In genomic region chr18:43774497-43774896, GRCh38 we compare ENCODE assay signal across 19 cellular contexts.
DNase-seq lines count a peak whose midpoint lies in the region; ATAC-seq, FAIRE-seq and TF ChIP-seq lines count a peak whose summit lies in the region.
"Had no signal": no experiment of that assay in that cellular context is flagged by ENCODE, and none has a peak within 500 bp of the region (broad histone marks: within the 10 kb centered on the region; RNA-seq: fewer than 3 reads in every experiment).

No MANE protein-coding gene starts in this region.

- CTCF ChIA-PET in mammary epithelial cell (lab: Charles Lee; ENCODE audit: low non-redundant PET), result no interaction called here

- ATAC-seq in HG02970 (IDR thresholded peaks at IDR 0.05; ENCODE audit: low FRiP score, unreplicated experiment), result no peak
- ATAC-seq: SK-N-SH treated with all-trans-retinoic acid at 6 μM for 48 hours had no signal

- no peak for TF ChIP-seq CTCF in mammary epithelial cell (conservative IDR thresholded peaks at IDR 0.05 in 1 of 2, IDR thresholded peaks at IDR 0.05 in 1 of 2; ENCODE audit: extremely low read depth in 1 of 2, insufficient read depth in 1 of 2, low read depth in 1 of 2, low read length in 2 of 2)
- no peak for TF ChIP-seq CTCF in breast epithelium (IDR thresholded peaks at IDR 0.05)

- dilution Hi-C loops in mammary epithelial cell (cut with HindIII; ENCODE audit: low sequenced_read_pairs), result no loop called here

- H3K4me1 ChIP-seq in mammary epithelial cell (ENCODE audit: insufficient read depth, low read length) (peaks cover 4% of the 10 kb centered on the region), breast epithelium (no peaks in the 10 kb centered on the region), NT2/D1 (ENCODE audit: insufficient read depth, insufficient read length) (no peaks in the 10 kb centered on the region)

- no peak overlapping the region for H3K4me2 ChIP-seq in mammary epithelial cell (ENCODE audit: insufficient read depth, low read depth, low read length)
- H3K4me2 ChIP-seq: KMS-11 had no signal

- H4K20me1 ChIP-seq in mammary epithelial cell (ENCODE audit: insufficient read depth, low read length), result no peaks in the 10 kb centered on the region

- 66% methylated on average over 5 of the region's 5 CpGs for WGBS in mammary epithelial cell (ENCODE audit: low coverage, missing lambda C conversion rate)

- no TSS peak for BruUV-seq in mammary epithelial cell (replicated peaks; lab: Mats Ljungman, UMichigan)

- H2AFZ ChIP-seq in mammary epithelial cell (ENCODE audit: low read depth, low read length), result peak overlapping the region; percentile 82

- intact Hi-C loops in mammary epithelial cell (cut with micrococcal nuclease) (no loop called here), breast epithelium (cut with DNase I; ENCODE audit: low total_unique reads) (no loop called here)

- H3K9me3 ChIP-seq in mammary epithelial cell (replicated peaks; ENCODE audit: insufficient read depth, low read length) (no peaks in the 10 kb centered on the region), breast epithelium (no peaks in the 10 kb centered on the region), NT2/D1 (ENCODE audit: insufficient read depth, low read length) (no peaks in the 10 kb centered on the region)

- H3K36me3 ChIP-seq in mammary epithelial cell (ENCODE audit: insufficient read depth, low read length), result no peaks in the 10 kb centered on the region
- no peaks in the 10 kb centered on the region for H3K36me3 ChIP-seq in breast epithelium
- H3K36me3 ChIP-seq in NT2/D1 (ENCODE audit: insufficient read depth, insufficient read length, low read length), result no peaks in the 10 kb centered on the region

- H3K9ac ChIP-seq in mammary epithelial cell (ENCODE audit: insufficient read depth, low read length) (no peak overlapping the region), NT2/D1 (ENCODE audit: insufficient read length, low read depth) (no peak overlapping the region)
- H3K9ac ChIP-seq: KMS-11 had no signal

- H3K27ac ChIP-seq in mammary epithelial cell (ENCODE audit: insufficient read depth, low read depth, low read length), result no peak overlapping the region
- H3K27ac ChIP-seq in breast epithelium, result no peak overlapping the region
- H3K27ac ChIP-seq: KMS-11 had no signal

- TF ChIP-seq POLR2A in breast epithelium (IDR thresholded peaks at IDR 0.05), result no peak

- H3K4me3 ChIP-seq in mammary epithelial cell (replicated peaks in 1 of 3; ENCODE audit: insufficient read depth in 1 of 3, low read depth in 2 of 3, low read length in 3 of 3) (no peak overlapping the region), breast epithelium (no peak overlapping the region), NT2/D1 (ENCODE audit: insufficient read length, low read depth) (no peak overlapping the region)

- in situ Hi-C loops in mammary epithelial cell (cut with MboI; ENCODE audit: low sequenced_read_pairs in 2 of 2), result no loop called here

- FAIRE-seq in RCC 7860 (lab: Jason Lieb, UNC), result no peak

- no peaks in the 10 kb centered on the region for H3K79me2 ChIP-seq in mammary epithelial cell (ENCODE audit: insufficient read depth, low read length)

- DNase-seq in mammary epithelial cell (no peak), breast epithelium (ENCODE audit: low spot score in 2 of 2) (no peak), NT2/D1 (ENCODE audit: low read depth, low spot score) (peak; percentile 8), iPS DF 19.7 (ENCODE audit: low read depth, low spot score) (peak; percentile 28), RCC 7860 (ENCODE audit: low spot score) (no peak), UCSD-AML1 (lab: John Stamatoyannopoulos, UW; ENCODE audit: unreplicated experiment) (no peak), NCI-H2196 treated with DMSO at 0.1 percent for 48 hours (lab: John Stamatoyannopoulos, UW; ENCODE audit: unreplicated experiment) (no peak)
- DNase-seq: DMS 273 treated with DMSO at 0.1 percent for 48 hours; DND-41; GDM1; MV-4-11; NCI-H1417; NCI-H187; NK-92 treated with Interleukin-12 subunit alpha and Interleukin-12 subunit beta, amount 100 ng/mL, for 24 hours; RPMI8226; SIG-M5 had no signal

- H3K27me3 ChIP-seq in mammary epithelial cell (ENCODE audit: insufficient read depth, low read length) (no peaks in the 10 kb centered on the region), breast epithelium (no peaks in the 10 kb centered on the region), NT2/D1 (ENCODE audit: insufficient read depth, insufficient read length) (no peaks in the 10 kb centered on the region)

Comparison
In these comparisons a context has a peak if more than half of its experiments do, and no peak if none do; other contexts are left out.
1. DNase-seq: peak in NT2/D1 (single experiment) and iPS DF 19.7 (single experiment); none in mammary epithelial cell (single experiment), breast epithelium (0 of 2), RCC 7860 (single experiment), UCSD-AML1 (single experiment) and NCI-H2196 treated with DMSO at 0.1 percent for 48 hours (single experiment).